ENCODE assay signal across 8 cellular contexts in genomic region chr16:4693956-4694663, GRCh38. TPM values are rescaled to one million over a fixed set of nuclear protein-coding genes. Genes with fewer than 3 reads are reported as not detected.
DNase-seq lines count a peak whose midpoint lies in the region; ATAC-seq, FAIRE-seq and TF ChIP-seq lines count a peak whose summit lies in the region.

No MANE protein-coding gene starts in this region.

- no peaks in the 10 kb centered on the region for H3K27me3 ChIP-seq in K562 (ENCODE audit: control insufficient read depth in 2 of 2, insufficient read depth in 2 of 2, low read length in 2 of 2)
- H3K27me3 ChIP-seq in small intestine (ENCODE audit: control insufficient read depth in 2 of 2, insufficient read depth in 2 of 2, low read length in 2 of 2), result no peaks in the 10 kb centered on the region

- H3K9me3 ChIP-seq in SK-N-MC (ENCODE audit: low read depth, low read length), result no peaks in the 10 kb centered on the region
- H3K9me3 ChIP-seq in K562 (replicated peaks; ENCODE audit: control insufficient read depth, insufficient read depth, low read depth, low read length), result no peaks in the 10 kb centered on the region
- no peaks in the 10 kb centered on the region for H3K9me3 ChIP-seq in small intestine (ENCODE audit: control insufficient read depth, low read depth)

- FAIRE-seq in K562 (lab: Jason Lieb, UNC) (no peak), small intestine (lab: Jason Lieb, UNC) (no peak)

- peak; percentile 25 for DNase-seq in Daoy (ENCODE audit: low read depth)
- no peak for DNase-seq in SK-N-MC (ENCODE audit: low read depth, low spot score)
- DNase-seq in K562 (ENCODE audit: extremely low read depth in 1 of 4, low spot score in 3 of 4), result peak; percentile 55 to 86 (median 80)
- peak; percentile 51 for DNase-seq in small intestine
- no peak for DNase-seq in MV-4-11 (lab: John Stamatoyannopoulos, UW)

- peak overlapping the region; percentile 94 for H3K4me3 ChIP-seq in SK-N-MC
- H3K4me3 ChIP-seq in K562, result peak overlapping the region; percentile 97
- H3K4me3 ChIP-seq in iPS-11a (ENCODE audit: low read depth, low read length), result peak overlapping the region; percentile 92
- peak overlapping the region; percentile 94 to 97 for H3K4me3 ChIP-seq in small intestine (ENCODE audit: low read depth in 1 of 2, low read length in 2 of 2)

- no peak; the same call in 1 of the 2 replicates for TF ChIP-seq POLR2A in K562 (conservative IDR thresholded peaks at IDR 0.05)

- BruUV-seq in K562 (replicated peaks; lab: Mats Ljungman, UMichigan), result TSS peak; percentile 70

- peaks cover 3% of the 10 kb centered on the region for H3K9me1 ChIP-seq in K562 (ENCODE audit: control insufficient read depth, insufficient read depth, low read length)

- H3K27ac ChIP-seq in SK-N-MC (no peak overlapping the region; the same call in 1 of the 2 replicates), K562 (ENCODE audit: extremely low read depth, low read depth, low read length) (peak overlapping the region; percentile 86), small intestine (ENCODE audit: low read depth in 1 of 2, low read length in 1 of 2) (peak overlapping the region; percentile 89 to 96)

- CTCF ChIA-PET in K562 (lab: Yijun Ruan, JAX; ENCODE audit: low intra/inter-chr PET ratio), result interaction anchor here (0.6 kb wide), 1 partner anchor 190 kb away, joined by 3 read pairs; no protein-coding TSS in a partner anchor

- in situ Hi-C loops in K562 (cut with MboI), result no loop called here

- peaks cover 0 to 76% of the 10 kb centered on the region in 2 experiments; a peak in 3 of 5 replicates for H3K4me1 ChIP-seq in K562 (replicated peaks in 1 of 2; ENCODE audit: control insufficient read depth in 2 of 2, insufficient read depth in 2 of 2, low read length in 2 of 2)
- no peaks in the 10 kb centered on the region for H3K4me1 ChIP-seq in small intestine (ENCODE audit: control insufficient read depth in 2 of 2, insufficient read depth in 1 of 2, low read depth in 1 of 2, low read length in 1 of 2)

- no peak for TF ChIP-seq EP300 in K562 (IDR thresholded peaks at IDR 0.05; ENCODE audit: low read length)

- H3K36me3 ChIP-seq in SK-N-MC (ENCODE audit: insufficient read depth, low read length) (peaks cover 19% of the 10 kb centered on the region; the same call in 1 of the 2 replicates), K562 (ENCODE audit: control insufficient read depth, insufficient read depth, low read length) (peaks cover 47% of the 10 kb centered on the region; the same call in 2 of the 3 replicates), small intestine (ENCODE audit: control insufficient read depth in 2 of 2, insufficient read depth in 2 of 2, low read length in 2 of 2) (peaks cover 3 to 7% of the 10 kb centered on the region in 2 donors)

- POLR2A ChIA-PET in K562 (lab: Yijun Ruan, JAX), result interaction anchor here (0.7 to 1.7 kb wide), 4 partner anchors 11 to 78 kb away, joined by 3 to 11 read pairs (median 4); no protein-coding TSS in a partner anchor

- TF ChIP-seq RAD21 in K562 (CRISPR knock-in tag; conservative IDR thresholded peaks at IDR 0.05 in 1 of 2, IDR thresholded peaks at IDR 0.05 in 1 of 2), result no peak

- peak overlapping the region; percentile 96; the same call in 1 of the 2 replicates for H3K4me2 ChIP-seq in K562 (ENCODE audit: insufficient read depth, low read length)

- H3K79me2 ChIP-seq in K562 (ENCODE audit: control insufficient read depth, insufficient read depth, low read length), result peaks cover 12% of the 10 kb centered on the region

- ATAC-seq in HG02571 (IDR thresholded peaks at IDR 0.05; ENCODE audit: unreplicated experiment) (peak; percentile 16), K562 (peak; percentile 55), GM21367 (IDR thresholded peaks at IDR 0.05; ENCODE audit: unreplicated experiment) (no peak)

- H3K9ac ChIP-seq in SK-N-MC (ENCODE audit: insufficient read length), result peak overlapping the region; percentile 84
- H3K9ac ChIP-seq in K562 (ENCODE audit: insufficient read depth in 1 of 2, low read depth in 2 of 2, low read length in 2 of 2), result peak overlapping the region; percentile 77 to 99

- peak overlapping the region; percentile 93 for H2AFZ ChIP-seq in K562 (ENCODE audit: low read depth, low read length)

- 0% methylated on average over 34 of the region's 55 CpGs for WGBS in K562 (ENCODE audit: insufficient coverage, low coverage, missing lambda C conversion rate)
- 1 to 3% (median 2%) methylated on average over 31 to 55 of the region's 55 CpGs for WGBS in small intestine, 3 donors

- TF ChIP-seq CTCF in K562 (IDR thresholded peaks at IDR 0.05 in 2 of 3, conservative IDR thresholded peaks at IDR 0.05 in 1 of 3; ENCODE audit: insufficient read depth in 2 of 3, low read depth in 1 of 3, low read length in 3 of 3), result no peak

- intact Hi-C loops in K562 (cut with micrococcal nuclease), result no loop called here

- peaks cover 8% of the 10 kb centered on the region; the same call in 1 of the 2 replicates for H4K20me1 ChIP-seq in K562 (replicated peaks; ENCODE audit: control insufficient read depth, insufficient read depth, low read length)

RNA-seq across cellular contexts. Expression of gene NUDT16L1, which starts 0.7 kb away (rescaled TPM):
- 26.7 and 42.4 TPM in 2 replicates for total RNA-seq in Daoy (2014; rRNA removed; shearing (Covaris generic))
- 12.3 and 32.4 TPM in 2 replicates for total RNA-seq in K562 (2011; cell fraction: chromatin; rRNA removed; ENCODE audit: low replicate concordance)
- total RNA-seq in K562 (2011; cell fraction: nucleolus; rRNA removed), result 30.5 and 32.1 TPM in 2 replicates
- 19.6 TPM in 2 replicates for total RNA-seq in K562 (2011; cell fraction: nucleoplasm; rRNA removed)
- total RNA-seq in K562 (2014; rRNA removed) (35.7 and 37.0 TPM in 2 replicates), K562 (2014; rRNA removed; fragmentation: Illumina TruSeq; extraction: Trizol) (5.9 and 8.6 TPM in 2 replicates), K562 (2015; rRNA removed; fragmentation: Illumina TruSeq; extraction: Trizol) (13.7 and 13.8 TPM in 2 replicates), K562 (2021) (33.1 and 34.9 TPM in 2 replicates)
- polyA plus RNA-seq in K562 (2011; rRNA removed) (14.6 and 20.1 TPM in 2 replicates), K562 (2014; fragmentation: Illumina TruSeq; extraction: Trizol) (10.1 and 14.7 TPM in 2 replicates), K562 (2014; fragmentation: Nextera tagmentation; extraction: Ambion mirVana) (1 to 10 TPM; 1.4 to 1.9 TPM), K562 (2014; rRNA removed) (37.6 and 39.9 TPM in 2 replicates), small intestine (10 to 100 TPM; 44.5 to 73.1 (median 61.6) TPM)
- 25.7 and 57.0 TPM in 2 replicates for polyA plus RNA-seq in K562 (2011; cell fraction: cytosol; rRNA removed)
- 28.9 and 31.1 TPM in 2 replicates for polyA plus RNA-seq in K562 (2011; cell fraction: nucleus; rRNA removed)
- polyA plus RNA-seq in K562 (2012), result 18.7 and 22.2 TPM in 2 replicates
- polyA minus RNA-seq in K562 (2011; rRNA and poly(A)+ RNA removed), result 4.1 and 5.1 TPM in 2 replicates
- polyA minus RNA-seq in K562 (2011; cell fraction: cytosol; rRNA and poly(A)+ RNA removed), result 7.0 and 11.2 TPM in 2 replicates
- polyA minus RNA-seq in K562 (2011; cell fraction: nucleus; rRNA and poly(A)+ RNA removed), result 10.1 and 11.6 TPM in 2 replicates

RNA-seq across cellular contexts. Expression of gene ANKS3, which starts 40.0 kb away (rescaled TPM):
- 18.8 and 19.7 TPM in 2 replicates for total RNA-seq in Daoy (2014; rRNA removed; shearing (Covaris generic))
- total RNA-seq in K562 (2011; cell fraction: chromatin; rRNA removed; ENCODE audit: low replicate concordance), result 131 and 242 TPM in 2 replicates
- total RNA-seq in K562 (2011; cell fraction: nucleolus; rRNA removed), result 131 and 135 TPM in 2 replicates
- 120 and 128 TPM in 2 replicates for total RNA-seq in K562 (2011; cell fraction: nucleoplasm; rRNA removed)
- total RNA-seq in K562 (2014; rRNA removed), result 21.5 and 21.9 TPM in 2 replicates
- total RNA-seq in K562 (2014; rRNA removed; fragmentation: Illumina TruSeq; extraction: Trizol), result 8.0 and 12.0 TPM in 2 replicates
- total RNA-seq in K562 (2015; rRNA removed; fragmentation: Illumina TruSeq; extraction: Trizol), result 14.8 and 15.6 TPM in 2 replicates
- total RNA-seq in K562 (2021), result 22.1 and 25.7 TPM in 2 replicates
- polyA plus RNA-seq in K562 (2011; rRNA removed), result 17.2 and 21.5 TPM in 2 replicates
- 15.2 and 18.4 TPM in 2 replicates for polyA plus RNA-seq in K562 (2011; cell fraction: cytosol; rRNA removed)
- 68.8 and 84.5 TPM in 2 replicates for polyA plus RNA-seq in K562 (2011; cell fraction: nucleus; rRNA removed)
- 11.9 and 13.9 TPM in 2 replicates for polyA plus RNA-seq in K562 (2012)
- polyA plus RNA-seq in K562 (2014; fragmentation: Illumina TruSeq; extraction: Trizol), result 9.3 and 11.4 TPM in 2 replicates
- polyA plus RNA-seq in K562 (2014; fragmentation: Nextera tagmentation; extraction: Ambion mirVana), result under 1 TPM; 0.43 to 0.66 TPM
- 23.4 and 23.7 TPM in 2 replicates for polyA plus RNA-seq in K562 (2014; rRNA removed)
- 29.5 and 35.6 TPM in 2 replicates for polyA minus RNA-seq in K562 (2011; rRNA and poly(A)+ RNA removed)
- polyA minus RNA-seq in K562 (2011; cell fraction: cytosol; rRNA and poly(A)+ RNA removed), result 11.2 and 13.6 TPM in 2 replicates
- polyA minus RNA-seq in K562 (2011; cell fraction: nucleus; rRNA and poly(A)+ RNA removed), result 34.1 and 41.4 TPM in 2 replicates
- 10 to 100 TPM; 11.6 to 15.2 (median 12.4) TPM for polyA plus RNA-seq in small intestine

RNA-seq across cellular contexts. Expression of gene DNAAF8, which starts 40.2 kb away (rescaled TPM):
- 0.74 and 1.6 TPM in 2 replicates for total RNA-seq in Daoy (2014; rRNA removed; shearing (Covaris generic))
- total RNA-seq in K562 (2011; cell fraction: chromatin; rRNA removed; ENCODE audit: low replicate concordance), result 0.19 TPM in 1 of 2 replicates, not detected in the other
- total RNA-seq in K562 (2011; cell fraction: nucleolus; rRNA removed), result 0.33 and 0.39 TPM in 2 replicates
- total RNA-seq in K562 (2011; cell fraction: nucleoplasm; rRNA removed), result 0.15 TPM in 2 replicates
- total RNA-seq in K562 (2014; rRNA removed), result not detected in 2 replicates
- total RNA-seq in K562 (2014; rRNA removed; fragmentation: Illumina TruSeq; extraction: Trizol), result not detected in 2 replicates
- not detected in 2 replicates for total RNA-seq in K562 (2015; rRNA removed; fragmentation: Illumina TruSeq; extraction: Trizol)
- total RNA-seq in K562 (2021), result not detected in 2 replicates
- 0.04 and 0.11 TPM in 2 replicates for polyA plus RNA-seq in K562 (2011; rRNA removed)
- polyA plus RNA-seq in K562 (2011; cell fraction: cytosol; rRNA removed), result 0.07 and 0.10 TPM in 2 replicates
- polyA plus RNA-seq in K562 (2011; cell fraction: nucleus; rRNA removed), result 0.07 and 0.40 TPM in 2 replicates
- polyA plus RNA-seq in K562 (2012), result 0.16 and 0.26 TPM in 2 replicates
- 0.10 TPM in 1 of 2 replicates, not detected in the other for polyA plus RNA-seq in K562 (2014; fragmentation: Illumina TruSeq; extraction: Trizol)
- polyA plus RNA-seq in K562 (2014; fragmentation: Nextera tagmentation; extraction: Ambion mirVana), result not detected
- 0.12 TPM in 1 of 2 replicates, not detected in the other for polyA plus RNA-seq in K562 (2014; rRNA removed)
- not detected in 2 replicates for polyA minus RNA-seq in K562 (2011; rRNA and poly(A)+ RNA removed)
- polyA minus RNA-seq in K562 (2011; cell fraction: cytosol; rRNA and poly(A)+ RNA removed), result not detected in 2 replicates
- polyA minus RNA-seq in K562 (2011; cell fraction: nucleus; rRNA and poly(A)+ RNA removed), result 0.33 TPM in 1 of 2 replicates, not detected in the other
- polyA plus RNA-seq in small intestine, result under 1 TPM in 1 of 3 donors, not detected in 2; 0.67 TPM

Comparison
In these comparisons a context has a peak if more than half of its experiments do, and no peak if none do; other contexts are left out.
1. DNase-seq: peak in Daoy (single experiment), K562 (4 of 4) and small intestine (single experiment); none in SK-N-MC (single experiment) and MV-4-11 (single experiment).
2. Peak in every context shown above with its lines, with median percentiles within 50 percentile points of each other: H3K4me3 ChIP-seq.